In genomic region chr1:232380131-232380530, GRCh38 we compare ENCODE assay signal across 28 cellular contexts.
"Had no signal": no experiment of that assay in that cellular context is flagged by ENCODE, and none has a peak within 500 bp of the region (broad histone marks: within the 10 kb centered on the region; RNA-seq: fewer than 3 reads in every experiment).

No MANE protein-coding gene starts in this region.

- H3K27me3 ChIP-seq: ovary, right lobe of liver, sigmoid colon, stomach, thyroid gland, transverse colon, upper lobe of left lung, vagina had no signal

- H2AFZ ChIP-seq: parathyroid adenoma had no signal

- H3K36me3 ChIP-seq: ovary, right lobe of liver, sigmoid colon, stomach, thoracic aorta, thyroid gland, transverse colon, upper lobe of left lung, vagina had no signal

- H3K4me3 Mint-ChIP-seq: naive thymus-derived CD4-positive, alpha-beta T cell; natural killer cell treated with Interleukin-12 subunit alpha and Interleukin-12 subunit beta and Interleukin-15 and Interleukin-18, amount 100 ng/mL, for 72 hours; neural crest cell; stimulated activated effector memory CD8-positive, alpha-beta T cell treated with anti-CD3 and anti-CD28 coated beads, Interleukin-12 subunit alpha, Interleukin-12 subunit beta, amount 100 ng/mL, for 72 hours; stimulated activated naive B cell treated with anti-CD40 and anti-IgM and Interleukin-4, amounts not matched to agents 10 μg/mL and 1 μg/mL and 100 μg/mL, for 72 hours; stimulated activated naive CD8-positive, alpha-beta T cell treated with anti-CD3 and anti-CD28 coated beads, Interleukin-15, Interleukin-2, amounts not matched to agents 100 ng/mL and 50 ng/mL, for 24 hours had no signal

- DNase-seq: naive thymus-derived CD4-positive, alpha-beta T cell; nephron progenitor cell; occipital lobe; ovary; psoas muscle; right cardiac atrium; right lobe of liver; sigmoid colon; small intestine; stimulated activated CD4-positive, alpha-beta T cell treated with anti-CD3 and anti-CD28 coated beads, Interleukin-15, amount 100 ng/mL, for 24 hours; stimulated activated CD4-positive, alpha-beta T cell treated with anti-CD3 and anti-CD28 coated beads, Interleukin-2, amount 100 ng/mL, for 24 hours; stimulated activated CD4-positive, alpha-beta T cell treated with anti-CD3 and anti-CD28 coated beads, Interleukin-2, amount 100 ng/mL, for 48 hours; stimulated activated CD4-positive, alpha-beta T cell treated with anti-CD3 and anti-CD28 coated beads, Interleukin-4, amount 100 ng/mL, for 24 hours; stimulated activated naive B cell treated with anti-CD40 and anti-IgM and Interleukin-4, amounts not matched to agents 10 μg/mL and 1 μg/mL and 100 μg/mL, for 72 hours; stimulated activated naive CD4-positive, alpha-beta T cell treated with Interleukin-2 at 50 U/mL for 16 hours; stomach; thyroid gland; transverse colon; upper lobe of left lung had no signal

- H3K4me3 ChIP-seq: ovary, psoas muscle, right lobe of liver, sigmoid colon, stomach, thoracic aorta, thyroid gland, transverse colon, upper lobe of left lung, vagina had no signal

- H3K27ac ChIP-seq: ovary, parathyroid adenoma, psoas muscle, right lobe of liver, sigmoid colon, stomach, thoracic aorta, thyroid gland, transverse colon, upper lobe of left lung, vagina had no signal

- ATAC-seq: naive thymus-derived CD4-positive, alpha-beta T cell; natural killer cell treated with Interleukin-12 subunit alpha and Interleukin-12 subunit beta and Interleukin-15 and Interleukin-18, amount 100 ng/mL, for 72 hours; psoas muscle; right cardiac atrium; right lobe of liver; stimulated activated effector memory CD8-positive, alpha-beta T cell treated with anti-CD3 and anti-CD28 coated beads, Interleukin-12 subunit alpha, Interleukin-12 subunit beta, amount 100 ng/mL, for 72 hours; stimulated activated naive B cell treated with anti-CD40 and anti-IgM and Interleukin-4, amounts not matched to agents 10 μg/mL and 1 μg/mL and 100 μg/mL, for 72 hours had no signal

- H3K27ac Mint-ChIP-seq: naive thymus-derived CD4-positive, alpha-beta T cell; natural killer cell treated with Interleukin-12 subunit alpha and Interleukin-12 subunit beta and Interleukin-15 and Interleukin-18, amount 100 ng/mL, for 72 hours; progenitor cell of endocrine pancreas; stimulated activated effector memory CD8-positive, alpha-beta T cell treated with anti-CD3 and anti-CD28 coated beads, Interleukin-12 subunit alpha, Interleukin-12 subunit beta, amount 100 ng/mL, for 72 hours; stimulated activated naive B cell treated with anti-CD40 and anti-IgM and Interleukin-4, amounts not matched to agents 10 μg/mL and 1 μg/mL and 100 μg/mL, for 72 hours; stimulated activated naive CD8-positive, alpha-beta T cell treated with anti-CD3 and anti-CD28 coated beads, Interleukin-15, Interleukin-2, amounts not matched to agents 100 ng/mL and 50 ng/mL, for 24 hours had no signal

- H3K4me1 ChIP-seq: parathyroid adenoma, right lobe of liver had no signal

- H3K79me2 ChIP-seq: parathyroid adenoma had no signal

- H3K9me3 ChIP-seq: ovary, psoas muscle, right lobe of liver, sigmoid colon, stomach, thoracic aorta, thyroid gland, transverse colon, upper lobe of left lung, vagina had no signal

- H3K4me1 Mint-ChIP-seq: stimulated activated effector memory CD8-positive, alpha-beta T cell treated with anti-CD3 and anti-CD28 coated beads, Interleukin-12 subunit alpha, Interleukin-12 subunit beta, amount 100 ng/mL, for 72 hours; stimulated activated naive B cell treated with anti-CD40 and anti-IgM and Interleukin-4, amounts not matched to agents 10 μg/mL and 1 μg/mL and 100 μg/mL, for 72 hours had no signal

- H3K36me3 Mint-ChIP-seq: naive thymus-derived CD4-positive, alpha-beta T cell; natural killer cell treated with Interleukin-12 subunit alpha and Interleukin-12 subunit beta and Interleukin-15 and Interleukin-18, amount 100 ng/mL, for 72 hours; stimulated activated effector memory CD8-positive, alpha-beta T cell treated with anti-CD3 and anti-CD28 coated beads, Interleukin-12 subunit alpha, Interleukin-12 subunit beta, amount 100 ng/mL, for 72 hours; stimulated activated naive B cell treated with anti-CD40 and anti-IgM and Interleukin-4, amounts not matched to agents 10 μg/mL and 1 μg/mL and 100 μg/mL, for 72 hours had no signal

- H3K9ac ChIP-seq: parathyroid adenoma had no signal

- FAIRE-seq: small intestine, urothelium cell line had no signal

- H3K9me3 Mint-ChIP-seq: naive thymus-derived CD4-positive, alpha-beta T cell; natural killer cell treated with Interleukin-12 subunit alpha and Interleukin-12 subunit beta and Interleukin-15 and Interleukin-18, amount 100 ng/mL, for 72 hours; neural crest cell; stimulated activated effector memory CD8-positive, alpha-beta T cell treated with anti-CD3 and anti-CD28 coated beads, Interleukin-12 subunit alpha, Interleukin-12 subunit beta, amount 100 ng/mL, for 72 hours; stimulated activated naive CD8-positive, alpha-beta T cell treated with anti-CD3 and anti-CD28 coated beads, Interleukin-15, Interleukin-2, amounts not matched to agents 100 ng/mL and 50 ng/mL, for 24 hours had no signal
